8 cellular contexts compared by ENCODE assay signal in the genomic region with DNA sequence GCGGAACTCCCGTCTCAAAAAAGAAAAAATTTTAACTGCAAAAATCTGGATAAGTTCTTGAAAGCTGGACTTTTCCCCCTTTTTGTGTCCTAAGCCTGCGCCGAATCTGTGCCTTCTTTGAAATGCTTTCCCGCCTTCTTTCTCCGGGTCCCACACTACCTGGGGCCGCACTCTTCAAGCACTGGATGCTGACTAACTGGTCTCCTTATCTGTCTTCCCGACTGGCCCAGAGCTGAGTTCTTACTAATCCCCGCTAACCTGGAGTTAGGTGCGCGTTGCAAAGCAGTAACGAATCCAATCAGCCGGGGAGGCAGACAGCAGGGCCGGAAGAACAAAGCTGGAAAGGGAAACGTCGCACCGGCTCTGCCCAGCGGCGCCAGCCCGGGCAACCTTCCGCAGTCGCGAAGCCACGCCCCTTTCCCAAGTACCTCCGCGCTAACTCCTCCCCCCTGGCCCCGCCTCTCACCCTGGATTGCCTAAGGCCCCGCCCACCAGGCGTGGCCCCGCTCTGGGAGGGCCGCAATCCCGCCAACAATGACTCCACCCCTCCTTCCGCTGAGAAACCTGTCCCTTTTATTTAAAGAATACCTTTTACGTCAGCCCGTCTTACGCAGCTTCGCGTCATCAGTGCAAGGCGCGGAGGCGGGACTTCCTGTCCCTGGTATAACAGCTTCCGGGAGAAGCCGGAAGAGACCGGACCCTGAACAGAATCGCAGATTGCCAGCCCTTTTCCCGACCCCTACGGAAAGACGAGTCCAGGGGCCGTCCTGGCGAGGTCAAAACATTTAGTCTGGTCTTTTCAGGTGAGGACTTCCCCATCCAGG. TPM values are rescaled to one million over a fixed set of nuclear protein-coding genes. Genes with fewer than 3 reads are reported as not detected.
DNase-seq lines count a peak whose midpoint lies in the region; ATAC-seq and TF ChIP-seq lines count a peak whose summit lies in the region.

A gene (plus strand): TSS at position 666 of the 824 bp plus-strand sequence. CDS start 737 bp downstream, outside the sequence.

- DNase-seq in AG10803 (ENCODE audit: low read depth): peak; percentile 99
- DNase-seq in NCI-H460 (ENCODE audit: extremely low read depth, low read depth): peak; percentile 99
- peak; percentile 100 for DNase-seq in activated CD4-positive, CD25-positive, alpha-beta regulatory T cell treated with anti-CD3 and anti-CD28 coated beads, Interleukin-2, amount 50 U/mL, for 72 hours
- peak; percentile 98 for DNase-seq in cerebellar nuclear complex (lab: John Stamatoyannopoulos, UW)
- DNase-seq in islet precursor cell: peak; percentile 100
- DNase-seq in stimulated activated CD4-positive, alpha-beta T cell treated with anti-CD3 and anti-CD28 coated beads, Interleukin-12 subunit alpha, Interleukin-12 subunit beta, amount 100 ng/mL, for 48 hours (ENCODE audit: low read depth in 2 of 3, low spot score in 1 of 3): peak; percentile 99 to 100 (median 100)

- ATAC-seq in GM19043 (IDR thresholded peaks at IDR 0.05; ENCODE audit: low read depth, unreplicated experiment) (peak; percentile 80), HG03378 (IDR thresholded peaks at IDR 0.05; ENCODE audit: unreplicated experiment) (peak; percentile 73)

- H3K4me3 ChIP-seq in AG10803 (ENCODE audit: low read length): peak within 1 kb of the TSS; percentile 99

- TF ChIP-seq CTCF in AG10803 (conservative IDR thresholded peaks at IDR 0.05; ENCODE audit: low read length): no peak

RNA-seq across cellular contexts. Expression of the gene that starts here (rescaled TPM):
- 28.6 and 32.6 TPM in 2 replicates for total RNA-seq in NCI-H460 (2014; rRNA removed; shearing (Covaris generic))
- 61.1 and 64.0 TPM in 2 replicates for polyA plus RNA-seq in NCI-H460 (2014; cell fraction: nucleus; rRNA removed)

Comparison
In these comparisons a context has a peak if more than half of its experiments do, and no peak if none do; other contexts are left out.
1. Peak in every context shown above with its lines: DNase-seq, ATAC-seq and H3K4me3 ChIP-seq.